Comparison of ENCODE assay signal across 23 cellular contexts in the genomic region with DNA sequence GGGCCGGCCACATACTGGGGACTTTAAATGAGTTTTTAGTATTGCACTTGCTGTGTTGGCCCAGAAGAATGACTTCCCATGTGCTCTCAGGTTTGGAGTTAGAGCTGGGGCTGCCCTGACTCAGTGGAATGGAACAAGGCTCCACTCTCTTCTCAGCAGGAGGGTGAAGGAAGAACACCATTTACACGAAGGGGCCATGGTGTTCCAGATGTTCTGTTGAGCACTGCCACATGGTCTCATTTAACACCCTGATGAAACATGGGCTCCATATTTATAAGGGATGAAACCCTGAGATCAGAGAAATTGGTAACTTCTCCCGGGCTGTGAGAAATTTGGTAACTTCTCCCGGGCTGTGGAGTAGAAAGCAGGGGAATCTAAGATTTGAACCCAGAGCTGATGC. TPM values are rescaled to one million over a fixed set of nuclear protein-coding genes. Genes with fewer than 3 reads are reported as not detected.
A peak's percentile ranks its signal among the peaks of the same experiment; 100 is the strongest.
DNase-seq lines count a peak whose midpoint lies in the region; ATAC-seq, FAIRE-seq and TF ChIP-seq lines count a peak whose summit lies in the region.
"Had no signal": no experiment of that assay in that cellular context is flagged by ENCODE, and none has a peak within 500 bp of the region (broad histone marks: within the 10 kb centered on the region; RNA-seq: fewer than 3 reads in every experiment).

No MANE protein-coding gene starts in this region.

- H2AFZ ChIP-seq in GM23338 (no peak overlapping the region), K562 (ENCODE audit: low read depth, low read length) (no peak overlapping the region), mammary epithelial cell (ENCODE audit: low read depth, low read length) (no peak overlapping the region)

- H3K36me3 Mint-ChIP-seq in GM23338 (ENCODE audit: low read depth): peaks cover 62% of the 10 kb centered on the region

- no peak overlapping the region for H3K4me3 Mint-ChIP-seq in GM23338
- H3K4me3 Mint-ChIP-seq: CD14-positive monocyte; CD4-positive, alpha-beta T cell; CD8-positive, alpha-beta memory T cell had no signal

- H3K9me3 Mint-ChIP-seq in GM23338: no peaks in the 10 kb centered on the region
- H3K9me3 Mint-ChIP-seq: CD14-positive monocyte; CD4-positive, alpha-beta T cell; CD8-positive, alpha-beta memory T cell had no signal

- H3K27ac ChIP-seq in 22Rv1: peak overlapping the region; percentile 2; the same call in 1 of the 2 replicates
- H3K27ac ChIP-seq in GM23338 (ENCODE audit: low read depth): peak overlapping the region; percentile 21; the same call in 1 of the 2 replicates
- H3K27ac ChIP-seq in K562 (ENCODE audit: extremely low read depth, low read depth, low read length): no peak overlapping the region
- no peak overlapping the region for H3K27ac ChIP-seq in kidney (ENCODE audit: low read depth in 2 of 2, low read length in 2 of 2)
- H3K27ac ChIP-seq in mammary epithelial cell (ENCODE audit: insufficient read depth, low read depth, low read length): no peak overlapping the region

- peaks cover 13% of the 10 kb centered on the region; the same call in 1 of the 2 replicates for H3F3A ChIP-seq in GM23338 (replicated peaks; ENCODE audit: low read depth)

- peaks cover 12% of the 10 kb centered on the region; the same call in 1 of the 2 replicates for H4K20me1 ChIP-seq in GM23338 (replicated peaks; ENCODE audit: insufficient read depth)
- no peaks in the 10 kb centered on the region for H4K20me1 ChIP-seq in K562 (replicated peaks; ENCODE audit: control insufficient read depth, insufficient read depth, low read length)
- H4K20me1 ChIP-seq in mammary epithelial cell (ENCODE audit: insufficient read depth, low read length): no peaks in the 10 kb centered on the region

- CTCF ChIA-PET in K562 (lab: Yijun Ruan, JAX; ENCODE audit: low intra/inter-chr PET ratio) (no interaction called here), mammary epithelial cell (lab: Charles Lee; ENCODE audit: low non-redundant PET) (no interaction called here)

- H3K9me3 ChIP-seq in K562 (replicated peaks; ENCODE audit: control insufficient read depth, insufficient read depth, low read depth, low read length): no peaks in the 10 kb centered on the region
- H3K9me3 ChIP-seq in kidney (ENCODE audit: control insufficient read depth in 1 of 2, low read length in 2 of 2): no peaks in the 10 kb centered on the region
- no peaks in the 10 kb centered on the region for H3K9me3 ChIP-seq in mammary epithelial cell (replicated peaks; ENCODE audit: insufficient read depth, low read length)
- H3K9me3 ChIP-seq: A549; BE2C; BLaER1 treated with 17β-estradiol and CSF1 and Interleukin-3, amounts not matched to agents 10 nM and 100 nM had no signal

- H3K4me3 ChIP-seq in GM23338: no peak overlapping the region
- H3K4me3 ChIP-seq in K562: no peak overlapping the region
- H3K4me3 ChIP-seq in kidney (ENCODE audit: low read length in 2 of 2): no peak overlapping the region
- H3K4me3 ChIP-seq in mammary epithelial cell (replicated peaks in 1 of 3; ENCODE audit: insufficient read depth in 1 of 3, low read depth in 2 of 3, low read length in 3 of 3): no peak overlapping the region
- H3K4me3 ChIP-seq: A549; BLaER1 treated with 17β-estradiol and CSF1 and Interleukin-3, amounts not matched to agents 10 nM and 100 nM; GM12878 had no signal

- no peak for TF ChIP-seq POLR2A in K562 (conservative IDR thresholded peaks at IDR 0.05)

- peaks cover 15% of the 10 kb centered on the region for H3K4me1 Mint-ChIP-seq in GM23338

- H3K27me3 ChIP-seq in GM23338 (ENCODE audit: insufficient read depth) (no peaks in the 10 kb centered on the region), K562 (ENCODE audit: control insufficient read depth in 2 of 2, insufficient read depth in 2 of 2, low read length in 2 of 2) (no peaks in the 10 kb centered on the region), mammary epithelial cell (ENCODE audit: insufficient read depth, low read length) (no peaks in the 10 kb centered on the region)
- H3K27me3 ChIP-seq: BE2C; BLaER1 treated with 17β-estradiol and CSF1 and Interleukin-3, amounts not matched to agents 10 nM and 100 nM had no signal

- TF ChIP-seq EP300 in K562 (IDR thresholded peaks at IDR 0.05; ENCODE audit: low read length): no peak

- no peak overlapping the region for H3K4me2 ChIP-seq in GM23338
- H3K4me2 ChIP-seq in K562 (ENCODE audit: insufficient read depth, low read length): no peak overlapping the region
- H3K4me2 ChIP-seq in mammary epithelial cell (ENCODE audit: insufficient read depth, low read depth, low read length): no peak overlapping the region
- H3K4me2 ChIP-seq: A549 had no signal

- WGBS in K562 (ENCODE audit: insufficient coverage, low coverage, missing lambda C conversion rate): 79% methylated on average over 4 of the region's 4 CpGs
- 93% methylated on average over 4 of the region's 4 CpGs for WGBS in mammary epithelial cell (ENCODE audit: low coverage, missing lambda C conversion rate)

- H3K27me3 Mint-ChIP-seq in GM23338 (ENCODE audit: insufficient read depth, low read depth, poor library complexity): peaks cover 5% of the 10 kb centered on the region
- H3K27me3 Mint-ChIP-seq: CD4-positive, alpha-beta T cell; CD8-positive, alpha-beta memory T cell had no signal

- in situ Hi-C loops in K562 (cut with MboI) (no loop called here), mammary epithelial cell (cut with MboI; ENCODE audit: low sequenced_read_pairs in 2 of 2) (no loop called here)

- H3K4me1 ChIP-seq in GM23338 (ENCODE audit: insufficient read depth): peaks cover 12% of the 10 kb centered on the region
- peaks cover 14 to 30% of the 10 kb centered on the region in 2 experiments for H3K4me1 ChIP-seq in K562 (replicated peaks in 1 of 2; ENCODE audit: control insufficient read depth in 2 of 2, insufficient read depth in 2 of 2, low read length in 2 of 2)
- H3K4me1 ChIP-seq in kidney (ENCODE audit: control insufficient read depth in 1 of 2, insufficient read depth in 1 of 2, low read depth in 1 of 2, low read length in 2 of 2): peaks cover 6 to 14% of the 10 kb centered on the region in 2 donors
- H3K4me1 ChIP-seq in mammary epithelial cell (ENCODE audit: insufficient read depth, low read length): peaks cover 71% of the 10 kb centered on the region

- BruUV-seq in K562 (replicated peaks; lab: Mats Ljungman, UMichigan) (no TSS peak), mammary epithelial cell (replicated peaks; lab: Mats Ljungman, UMichigan) (no TSS peak)

- H3K9ac ChIP-seq in K562 (ENCODE audit: insufficient read depth in 1 of 2, low read depth in 2 of 2, low read length in 2 of 2) (no peak overlapping the region), kidney (ENCODE audit: low read length in 2 of 2) (no peak overlapping the region), mammary epithelial cell (ENCODE audit: insufficient read depth, low read length) (no peak overlapping the region)
- H3K9ac ChIP-seq: BLaER1 treated with 17β-estradiol and CSF1 and Interleukin-3, amounts not matched to agents 10 nM and 100 nM had no signal

- TF ChIP-seq RAD21 in K562 (CRISPR knock-in tag; conservative IDR thresholded peaks at IDR 0.05 in 1 of 2, IDR thresholded peaks at IDR 0.05 in 1 of 2): no peak

- FAIRE-seq in K562 (lab: Jason Lieb, UNC) (no peak), kidney (lab: Jason Lieb, UNC) (no peak)
- FAIRE-seq: A549, D721Med, GM12878, H1 had no signal

- peaks cover 16% of the 10 kb centered on the region for H3K79me2 ChIP-seq in GM23338 (replicated peaks; ENCODE audit: insufficient read depth)
- peaks cover 27% of the 10 kb centered on the region for H3K79me2 ChIP-seq in K562 (ENCODE audit: control insufficient read depth, insufficient read depth, low read length)
- H3K79me2 ChIP-seq in mammary epithelial cell (ENCODE audit: insufficient read depth, low read length): peaks cover 13% of the 10 kb centered on the region

- dilution Hi-C loops in mammary epithelial cell (cut with HindIII; ENCODE audit: low sequenced_read_pairs): no loop called here

- DNase-seq in GM23338 (ENCODE audit: low spot score) (no peak), K562 (ENCODE audit: extremely low read depth in 1 of 4, low spot score in 3 of 4) (no peak), kidney (peak; percentile 9), mammary epithelial cell (no peak), Kasumi-1 (lab: John Stamatoyannopoulos, UW) (no peak)
- DNase-seq: ACHN; AML-193; BE2C; CD4-positive, alpha-beta T cell; CD8-positive, alpha-beta memory T cell; DMS 273 treated with DMSO at 0.1 percent for 48 hours; DMS79; EL; GDM1; H7; HCEC 1CT had no signal

- H3K36me3 ChIP-seq in GM23338 (ENCODE audit: insufficient read depth) (peaks cover 34% of the 10 kb centered on the region), K562 (ENCODE audit: control insufficient read depth, insufficient read depth, low read length) (peaks cover 61% of the 10 kb centered on the region), kidney (ENCODE audit: control insufficient read depth in 1 of 2, insufficient read depth in 2 of 2, low read length in 2 of 2) (peaks cover 3 to 17% of the 10 kb centered on the region in 2 donors), mammary epithelial cell (ENCODE audit: insufficient read depth, low read length) (peaks cover 3% of the 10 kb centered on the region)

- H3K9me2 ChIP-seq in GM23338 (ENCODE audit: insufficient read depth): no peaks in the 10 kb centered on the region

- ATAC-seq in GM23338 (no peak), K562 (peak; percentile 3; the same call in 1 of the 3 replicates)
- ATAC-seq: A549 had no signal

- TF ChIP-seq CTCF in 22Rv1 (IDR thresholded peaks at IDR 0.05) (no peak), GM23338 (conservative IDR thresholded peaks at IDR 0.05; ENCODE audit: low read depth in 2 of 2) (no peak), K562 (IDR thresholded peaks at IDR 0.05 in 2 of 3, conservative IDR thresholded peaks at IDR 0.05 in 1 of 3; ENCODE audit: insufficient read depth in 2 of 3, low read depth in 1 of 3, low read length in 3 of 3) (no peak), kidney (IDR thresholded peaks at IDR 0.05; ENCODE audit: borderline replicate concordance, extremely low read depth, insufficient read depth) (no peak), mammary epithelial cell (conservative IDR thresholded peaks at IDR 0.05 in 1 of 2, IDR thresholded peaks at IDR 0.05 in 1 of 2; ENCODE audit: extremely low read depth in 1 of 2, insufficient read depth in 1 of 2, low read depth in 1 of 2, low read length in 2 of 2) (no peak)

- no peaks in the 10 kb centered on the region for H3K9me1 ChIP-seq in K562 (ENCODE audit: control insufficient read depth, insufficient read depth, low read length)

- no peak overlapping the region for H3K27ac Mint-ChIP-seq in GM23338
- H3K27ac Mint-ChIP-seq: CD4-positive, alpha-beta T cell had no signal

- POLR2A ChIA-PET in K562 (lab: Yijun Ruan, JAX): interaction anchor here (1.3 to 1.4 kb wide), 2 partner anchors 13 to 26 kb away, joined by 3 to 6 read pairs; no protein-coding TSS in a partner anchor

- intact Hi-C loops in K562 (cut with micrococcal nuclease) (no loop called here), kidney (cut with DNase I) (no loop called here), mammary epithelial cell (cut with micrococcal nuclease) (no loop called here)

RNA-seq across cellular contexts. Expression of a gene that starts 5.8 kb away (rescaled TPM):
- 96.7 and 109 TPM in 2 replicates for total RNA-seq in GM23338 (2014; rRNA removed; shearing (Covaris generic))
- polyA plus RNA-seq in GM23338 (2016; fragmentation: Nextera tagmentation; extraction: Ambion mirVana) (89.1 and 95.1 TPM in 2 replicates), K562 (2011; rRNA removed) (127 and 246 TPM in 2 replicates), K562 (2014; fragmentation: Illumina TruSeq; extraction: Trizol) (154 and 187 TPM in 2 replicates), K562 (2014; fragmentation: Nextera tagmentation; extraction: Ambion mirVana) (1 to 10 TPM; 5.5 to 7.9 TPM), K562 (2014; rRNA removed) (195 and 208 TPM in 2 replicates), kidney (ENCODE audit: insufficient read depth, low read depth, low replicate concordance) (72.4 TPM), mammary epithelial cell (73.6 TPM)
- 118 and 268 TPM in 2 replicates for total RNA-seq in K562 (2011; cell fraction: chromatin; rRNA removed; ENCODE audit: low replicate concordance)
- 193 and 210 TPM in 2 replicates for total RNA-seq in K562 (2011; cell fraction: nucleolus; rRNA removed)
- total RNA-seq in K562 (2011; cell fraction: nucleoplasm; rRNA removed): 181 and 191 TPM in 2 replicates
- total RNA-seq in K562 (2014; rRNA removed) (162 and 176 TPM in 2 replicates), K562 (2014; rRNA removed; fragmentation: Illumina TruSeq; extraction: Trizol) (75.2 and 76.7 TPM in 2 replicates), K562 (2015; rRNA removed; fragmentation: Illumina TruSeq; extraction: Trizol) (79.2 and 83.5 TPM in 2 replicates), K562 (2021) (200 and 219 TPM in 2 replicates), kidney (79.3 TPM), mammary epithelial cell (10 to 100 TPM; 64.2 to 73.1 TPM)
- polyA plus RNA-seq in K562 (2011; cell fraction: cytosol; rRNA removed): 168 and 216 TPM in 2 replicates
- polyA plus RNA-seq in K562 (2011; cell fraction: nucleus; rRNA removed): 321 and 394 TPM in 2 replicates
- 161 and 213 TPM in 2 replicates for polyA plus RNA-seq in K562 (2012)
- polyA minus RNA-seq in K562 (2011; rRNA and poly(A)+ RNA removed): 79.4 and 82.2 TPM in 2 replicates
- polyA minus RNA-seq in K562 (2011; cell fraction: cytosol; rRNA and poly(A)+ RNA removed): 58.5 and 79.5 TPM in 2 replicates
- polyA minus RNA-seq in K562 (2011; cell fraction: nucleus; rRNA and poly(A)+ RNA removed): 66.8 and 85.3 TPM in 2 replicates
- polyA minus RNA-seq in mammary epithelial cell: 83.2 TPM

RNA-seq across cellular contexts. Expression of a gene that starts 22.7 kb away (rescaled TPM):
- 12.4 and 16.9 TPM in 2 replicates for total RNA-seq in GM23338 (2014; rRNA removed; shearing (Covaris generic))
- polyA plus RNA-seq in GM23338 (2016; fragmentation: Nextera tagmentation; extraction: Ambion mirVana): 8.3 and 10.2 TPM in 2 replicates
- 0.23 TPM in 1 of 2 replicates, not detected in the other for total RNA-seq in K562 (2011; cell fraction: chromatin; rRNA removed; ENCODE audit: low replicate concordance)
- total RNA-seq in K562 (2011; cell fraction: nucleolus; rRNA removed): not detected in 2 replicates
- total RNA-seq in K562 (2011; cell fraction: nucleoplasm; rRNA removed): 0.29 TPM in 1 of 2 replicates, not detected in the other
- total RNA-seq in K562 (2014; rRNA removed): 0.08 and 0.14 TPM in 2 replicates
- total RNA-seq in K562 (2014; rRNA removed; fragmentation: Illumina TruSeq; extraction: Trizol): not detected in 2 replicates
- total RNA-seq in K562 (2015; rRNA removed; fragmentation: Illumina TruSeq; extraction: Trizol): not detected in 2 replicates
- not detected in 2 replicates for total RNA-seq in K562 (2021)
- polyA plus RNA-seq in K562 (2011; rRNA removed): 0.04 and 0.07 TPM in 2 replicates
- 0.03 and 0.06 TPM in 2 replicates for polyA plus RNA-seq in K562 (2011; cell fraction: cytosol; rRNA removed)
- 0.06 TPM in 1 of 2 replicates, not detected in the other for polyA plus RNA-seq in K562 (2011; cell fraction: nucleus; rRNA removed)
- 0.04 TPM in 2 replicates for polyA plus RNA-seq in K562 (2012)
- polyA plus RNA-seq in K562 (2014; fragmentation: Illumina TruSeq; extraction: Trizol): not detected in 2 replicates
- not detected for polyA plus RNA-seq in K562 (2014; fragmentation: Nextera tagmentation; extraction: Ambion mirVana)
- 0.78 TPM in 1 of 2 replicates, not detected in the other for polyA plus RNA-seq in K562 (2014; rRNA removed)
- polyA minus RNA-seq in K562 (2011; rRNA and poly(A)+ RNA removed): not detected in 2 replicates
- polyA minus RNA-seq in K562 (2011; cell fraction: cytosol; rRNA and poly(A)+ RNA removed): not detected in 2 replicates
- not detected in 2 replicates for polyA minus RNA-seq in K562 (2011; cell fraction: nucleus; rRNA and poly(A)+ RNA removed)
- 0.13 TPM for total RNA-seq in kidney
- polyA plus RNA-seq in kidney (ENCODE audit: insufficient read depth, low read depth, low replicate concordance): 0.28 TPM
- total RNA-seq in mammary epithelial cell: not detected
- polyA plus RNA-seq in mammary epithelial cell: not detected
- polyA minus RNA-seq in mammary epithelial cell: not detected
- total RNA-seq: CD4-positive, alpha-beta T cell; CD8-positive, alpha-beta memory T cell; GM12878 had no signal
- polyA plus RNA-seq: A549; CD14-positive monocyte; CD8-positive, alpha-beta memory T cell; GM12878 had no signal

RNA-seq across cellular contexts. Expression of a gene that starts 29.3 kb away (rescaled TPM):
- total RNA-seq in GM23338 (2014; rRNA removed; shearing (Covaris generic)): 65.4 and 67.1 TPM in 2 replicates
- 25.7 and 27.5 TPM in 2 replicates for polyA plus RNA-seq in GM23338 (2016; fragmentation: Nextera tagmentation; extraction: Ambion mirVana)
- total RNA-seq in K562 (2011; cell fraction: chromatin; rRNA removed; ENCODE audit: low replicate concordance): 0.88 and 1.0 TPM in 2 replicates
- 1.2 TPM in 1 of 2 replicates, not detected in the other for total RNA-seq in K562 (2011; cell fraction: nucleolus; rRNA removed)
- 1.1 TPM in 1 of 2 replicates, not detected in the other for total RNA-seq in K562 (2011; cell fraction: nucleoplasm; rRNA removed)
- 0.16 TPM in 1 of 2 replicates, not detected in the other for total RNA-seq in K562 (2014; rRNA removed)
- total RNA-seq in K562 (2014; rRNA removed; fragmentation: Illumina TruSeq; extraction: Trizol): 0.07 TPM in 1 of 2 replicates, not detected in the other
- total RNA-seq in K562 (2015; rRNA removed; fragmentation: Illumina TruSeq; extraction: Trizol): not detected in 2 replicates
- 0.20 and 0.24 TPM in 2 replicates for total RNA-seq in K562 (2021)
- polyA plus RNA-seq in K562 (2011; rRNA removed): 0.09 and 0.21 TPM in 2 replicates
- 0.09 and 0.30 TPM in 2 replicates for polyA plus RNA-seq in K562 (2011; cell fraction: cytosol; rRNA removed)
- polyA plus RNA-seq in K562 (2011; cell fraction: nucleus; rRNA removed): 0.41 and 0.67 TPM in 2 replicates
- polyA plus RNA-seq in K562 (2012): 0.04 and 0.07 TPM in 2 replicates
- 0.15 TPM in 1 of 2 replicates, not detected in the other for polyA plus RNA-seq in K562 (2014; fragmentation: Illumina TruSeq; extraction: Trizol)
- polyA plus RNA-seq in K562 (2014; fragmentation: Nextera tagmentation; extraction: Ambion mirVana): not detected
- polyA plus RNA-seq in K562 (2014; rRNA removed): 0.13 TPM in 1 of 2 replicates, not detected in the other
- not detected in 2 replicates for polyA minus RNA-seq in K562 (2011; rRNA and poly(A)+ RNA removed)
- not detected in 2 replicates for polyA minus RNA-seq in K562 (2011; cell fraction: cytosol; rRNA and poly(A)+ RNA removed)
- polyA minus RNA-seq in K562 (2011; cell fraction: nucleus; rRNA and poly(A)+ RNA removed): 0.22 and 0.27 TPM in 2 replicates
- 8.6 TPM for total RNA-seq in kidney
- 0.41 TPM for polyA plus RNA-seq in kidney (ENCODE audit: insufficient read depth, low read depth, low replicate concordance)
- not detected for total RNA-seq in mammary epithelial cell
- not detected for polyA plus RNA-seq in mammary epithelial cell
- polyA minus RNA-seq in mammary epithelial cell: not detected
- total RNA-seq: CD4-positive, alpha-beta T cell; CD8-positive, alpha-beta memory T cell had no signal
- polyA plus RNA-seq: CD14-positive monocyte had no signal

RNA-seq across cellular contexts. Expression of a gene that starts 36.1 kb away (rescaled TPM):
- 61.8 and 76.9 TPM in 2 replicates for total RNA-seq in GM23338 (2014; rRNA removed; shearing (Covaris generic))
- polyA plus RNA-seq in GM23338 (2016; fragmentation: Nextera tagmentation; extraction: Ambion mirVana) (24.3 and 31.7 TPM in 2 replicates), K562 (2011; rRNA removed) (39.2 and 70.5 TPM in 2 replicates), K562 (2014; fragmentation: Illumina TruSeq; extraction: Trizol) (37.7 and 39.0 TPM in 2 replicates), K562 (2014; fragmentation: Nextera tagmentation; extraction: Ambion mirVana) (1 to 10 TPM; 2.0 to 2.8 TPM), K562 (2014; rRNA removed) (30.5 and 32.4 TPM in 2 replicates), kidney (ENCODE audit: insufficient read depth, low read depth, low replicate concordance) (25.5 TPM), mammary epithelial cell (17.7 TPM)
- 420 and 854 TPM in 2 replicates for total RNA-seq in K562 (2011; cell fraction: chromatin; rRNA removed; ENCODE audit: low replicate concordance)
- 362 and 382 TPM in 2 replicates for total RNA-seq in K562 (2011; cell fraction: nucleolus; rRNA removed)
- 379 and 427 TPM in 2 replicates for total RNA-seq in K562 (2011; cell fraction: nucleoplasm; rRNA removed)
- total RNA-seq in K562 (2014; rRNA removed) (17.5 and 21.2 TPM in 2 replicates), K562 (2014; rRNA removed; fragmentation: Illumina TruSeq; extraction: Trizol) (17.2 and 17.6 TPM in 2 replicates), K562 (2015; rRNA removed; fragmentation: Illumina TruSeq; extraction: Trizol) (16.2 and 17.5 TPM in 2 replicates), K562 (2021) (48.5 and 54.6 TPM in 2 replicates), kidney (159 TPM), mammary epithelial cell (10 to 100 TPM; 25.2 to 37.3 TPM)
- 23.7 and 25.8 TPM in 2 replicates for polyA plus RNA-seq in K562 (2011; cell fraction: cytosol; rRNA removed)
- polyA plus RNA-seq in K562 (2011; cell fraction: nucleus; rRNA removed): 496 and 545 TPM in 2 replicates
- 27.0 and 59.7 TPM in 2 replicates for polyA plus RNA-seq in K562 (2012)
- polyA minus RNA-seq in K562 (2011; rRNA and poly(A)+ RNA removed): 57.7 and 57.8 TPM in 2 replicates
- polyA minus RNA-seq in K562 (2011; cell fraction: cytosol; rRNA and poly(A)+ RNA removed): 16.8 and 28.1 TPM in 2 replicates
- polyA minus RNA-seq in K562 (2011; cell fraction: nucleus; rRNA and poly(A)+ RNA removed): 118 and 144 TPM in 2 replicates
- polyA minus RNA-seq in mammary epithelial cell: 20.1 TPM

Comparison
In these comparisons a context has a peak if more than half of its experiments do, and no peak if none do; other contexts are left out.
1. H3K27ac ChIP-seq: peak in 22Rv1 (single experiment) and GM23338 (single experiment); none in K562 (single experiment), kidney (0 of 2) and mammary epithelial cell (single experiment).
2. RNA of a gene that starts 22.7 kb away (total RNA-seq): 12.4 to 16.9 TPM in GM23338; 0.13 TPM in kidney (single experiment), 0.08 to 0.29 TPM in K562 and not detected in mammary epithelial cell; every median in the first group is over 10 times any median in the second.